ENCODE assay signal across 19 cellular contexts in genomic region chr1:190578531-190578930, GRCh38.
A peak's percentile ranks its signal among the peaks of the same experiment; 100 is the strongest.
DNase-seq lines count a peak whose midpoint lies in the region; TF ChIP-seq lines count a peak whose summit lies in the region.
"Had no signal": no experiment of that assay in that cellular context is flagged by ENCODE, and none has a peak within 500 bp of the region (broad histone marks: within the 10 kb centered on the region; RNA-seq: fewer than 3 reads in every experiment).

No MANE protein-coding gene starts in this region.

- no peaks in the 10 kb centered on the region for H3K36me3 Mint-ChIP-seq in osteocyte (ENCODE audit: unreplicated experiment)
- H3K36me3 Mint-ChIP-seq: CD8-positive, alpha-beta T cell had no signal

- H3K9me3 ChIP-seq in SK-N-MC (ENCODE audit: low read depth, low read length): no peaks in the 10 kb centered on the region
- H3K9me3 ChIP-seq: A549; BLaER1 treated with 17β-estradiol and CSF1 and Interleukin-3, amounts not matched to agents 10 nM and 100 nM had no signal

- no peak for TF ChIP-seq CTCF in osteocyte (IDR thresholded peaks at IDR 0.05)

- peak overlapping the region; percentile 76 for H3K27ac ChIP-seq in SK-N-MC
- H3K27ac ChIP-seq: A549; BLaER1 treated with 17β-estradiol and CSF1 and Interleukin-3, amounts not matched to agents 10 nM and 100 nM had no signal

- no peaks in the 10 kb centered on the region for H3K27me3 Mint-ChIP-seq in osteocyte (ENCODE audit: unreplicated experiment)

- peak overlapping the region; percentile 59 for H3K27ac Mint-ChIP-seq in osteocyte (ENCODE audit: unreplicated experiment)
- H3K27ac Mint-ChIP-seq: CD8-positive, alpha-beta T cell; HFFc6 had no signal

- H3K9me3 Mint-ChIP-seq in osteocyte (ENCODE audit: unreplicated experiment): peaks cover 3% of the 10 kb centered on the region

- peak overlapping the region; percentile 64 for H3K9ac ChIP-seq in SK-N-MC (ENCODE audit: insufficient read length)
- H3K9ac ChIP-seq: BLaER1 treated with 17β-estradiol and CSF1 and Interleukin-3, amounts not matched to agents 10 nM and 100 nM had no signal

- peaks cover 26% of the 10 kb centered on the region for H3K4me1 Mint-ChIP-seq in osteocyte (ENCODE audit: unreplicated experiment)

- DNase-seq in ELR (ENCODE audit: low read depth): peak; percentile 23
- no peak for DNase-seq in SK-N-MC (ENCODE audit: low read depth, low spot score)
- DNase-seq in cerebellum (ENCODE audit: low spot score): peak; percentile 36
- no peak for DNase-seq in osteocyte (ENCODE audit: extremely low spot score, unreplicated experiment)
- no peak for DNase-seq in DMS 273 (lab: John Stamatoyannopoulos, UW; ENCODE audit: unreplicated experiment)
- no peak for DNase-seq in activated effector memory CD4-positive, alpha-beta T cell treated with Interleukin-2 at 50 U/mL for 16 hours
- no peak for DNase-seq in NCI-H2107 (lab: John Stamatoyannopoulos, UW)
- DNase-seq: Calu3; CD8-positive, alpha-beta T cell; H7; HFFc6; IMR-90; NCI-H1048; NCI-H1436; NCI-H2029; NCI-H446 treated with DMSO at 0.1 percent for 48 hours; NCI-H774 had no signal

- H3K36me3 ChIP-seq in SK-N-MC (ENCODE audit: insufficient read depth, low read length): no peaks in the 10 kb centered on the region
- H3K36me3 ChIP-seq: BLaER1 treated with 17β-estradiol and CSF1 and Interleukin-3, amounts not matched to agents 10 nM and 100 nM had no signal

- H3K4me3 Mint-ChIP-seq in osteocyte (ENCODE audit: unreplicated experiment): peak overlapping the region; percentile 33
- H3K4me3 Mint-ChIP-seq: CD8-positive, alpha-beta T cell; HFFc6 had no signal

- peak overlapping the region; percentile 69 for H3K4me3 ChIP-seq in SK-N-MC
- H3K4me3 ChIP-seq: A549; BLaER1 treated with 17β-estradiol and CSF1 and Interleukin-3, amounts not matched to agents 10 nM and 100 nM had no signal

Comparison
In these comparisons a context has a peak if more than half of its experiments do, and no peak if none do; other contexts are left out.
1. DNase-seq: peak in ELR (single experiment) and cerebellum (single experiment); none in SK-N-MC (single experiment), osteocyte (single experiment), DMS 273 (single experiment), activated effector memory CD4-positive, alpha-beta T cell treated with Interleukin-2 at 50 U/mL for 16 hours (single experiment) and NCI-H2107 (single experiment).